ENCODE assay signal across 36 cellular contexts in genomic region chr6:916160-916559, GRCh38.
"Had no signal": no experiment of that assay in that cellular context is flagged by ENCODE, and none has a peak within 500 bp of the region (broad histone marks: within the 10 kb centered on the region; RNA-seq: fewer than 3 reads in every experiment).

No MANE protein-coding gene starts in this region.

- H3K27me3 ChIP-seq: adrenal gland, body of pancreas had no signal

- ATAC-seq: activated CD8-positive, alpha-beta T cell treated with anti-CD3 and anti-CD28 coated beads for 36 hours; activated naive CD4-positive, alpha-beta T cell treated with anti-CD3 and anti-CD28 coated beads, Interleukin-2, amount 50 U/mL, for 72 hours; activated T-cell treated with anti-CD3 and anti-CD28 coated beads, Interleukin-2, amount 50 U/mL, for 4 hours; activated T-cell treated with anti-CD3 and anti-CD28 coated beads, Interleukin-2, amount 50 U/mL, for 72 hours; activated T-helper 17 cell treated with anti-CD3 and anti-CD28 coated beads, Interleukin-2, amount 50 U/mL, for 72 hours; body of pancreas had no signal

- H3K27ac Mint-ChIP-seq: activated B cell treated with CpG ODN at 0.5 μM for 24 hours; activated CD4-positive, alpha-beta memory T cell treated with anti-CD3 and anti-CD28 coated beads for 36 hours; activated CD4-positive, alpha-beta T cell treated with anti-CD3 and anti-CD28 coated beads, Interleukin-2, amount 10 ng/mL, durations not matched to agents 24 days and 14 days; activated CD8-positive, alpha-beta T cell treated with anti-CD3 and anti-CD28 coated beads for 36 hours; activated naive CD4-positive, alpha-beta T cell treated with anti-CD3 and anti-CD28 coated beads for 36 hours; activated naive CD4-positive, alpha-beta T cell treated with anti-CD3 and anti-CD28 coated beads, Interleukin-2, amount 50 U/mL, for 72 hours; activated naive CD8-positive, alpha-beta T cell treated with anti-CD3 and anti-CD28 coated beads for 36 hours; activated T-cell treated with anti-CD3 and anti-CD28 coated beads, Interleukin-2, amount 50 U/mL, for 72 hours; activated T-helper 1 cell treated with anti-CD3 and anti-CD28 coated beads, Interleukin-12 subunit alpha, Interleukin-12 subunit beta, Interleukin-2, Interleukin-4 antibody, amounts not matched to agents 30 ng/mL and 10 ng/mL and 1 ng/mL, durations not matched to agents 14 hours and 24 hours and 36 hours; activated T-helper 17 cell treated with anti-CD3 and anti-CD28 coated beads, Interleukin-2, amount 50 U/mL, for 72 hours; T-helper 1 cell treated with Interleukin-12 subunit alpha and Interleukin-12 subunit beta and Interleukin-4 antibody, amounts not matched to agents 30 μg/mL and 1 μg/mL, for 36 hours; T-helper 2 cell treated with Interferon-gamma antibody and Interleukin-4, amounts not matched to agents 5 μg/mL and 100 μg/mL, for 36 hours had no signal

- H3K4me3 Mint-ChIP-seq: activated B cell treated with CpG ODN at 0.5 μM for 24 hours; activated CD4-positive, alpha-beta memory T cell treated with anti-CD3 and anti-CD28 coated beads for 36 hours; activated CD4-positive, alpha-beta T cell treated with anti-CD3 and anti-CD28 coated beads, Interleukin-2, amount 10 ng/mL, durations not matched to agents 24 days and 14 days; activated CD8-positive, alpha-beta T cell treated with anti-CD3 and anti-CD28 coated beads for 36 hours; activated naive CD4-positive, alpha-beta T cell treated with anti-CD3 and anti-CD28 coated beads for 36 hours; activated naive CD8-positive, alpha-beta T cell treated with anti-CD3 and anti-CD28 coated beads for 36 hours; activated T-cell treated with anti-CD3 and anti-CD28 coated beads, Interleukin-2, amount 50 U/mL, for 4 hours; activated T-cell treated with anti-CD3 and anti-CD28 coated beads, Interleukin-2, amount 50 U/mL, for 72 hours; activated T-helper 1 cell treated with anti-CD3 and anti-CD28 coated beads, Interleukin-12 subunit alpha, Interleukin-12 subunit beta, Interleukin-2, Interleukin-4 antibody, amounts not matched to agents 30 ng/mL and 10 ng/mL and 1 ng/mL, durations not matched to agents 14 hours and 24 hours and 36 hours; activated T-helper 17 cell treated with anti-CD3 and anti-CD28 coated beads, Interleukin-2, amount 50 U/mL, for 72 hours; T-helper 1 cell treated with Interleukin-12 subunit alpha and Interleukin-12 subunit beta and Interleukin-4 antibody, amounts not matched to agents 30 μg/mL and 1 μg/mL, for 36 hours; T-helper 2 cell treated with Interferon-gamma antibody and Interleukin-4, amounts not matched to agents 5 μg/mL and 100 μg/mL, for 36 hours had no signal

- H3K36me3 Mint-ChIP-seq: activated CD4-positive, alpha-beta memory T cell treated with anti-CD3 and anti-CD28 coated beads for 36 hours; activated naive CD8-positive, alpha-beta T cell treated with anti-CD3 and anti-CD28 coated beads for 36 hours had no signal

- H3K9me3 ChIP-seq: adrenal gland had no signal

- H3K4me1 ChIP-seq: adrenal gland, body of pancreas, breast epithelium had no signal

- H3K27ac ChIP-seq: adrenal gland, body of pancreas, brain microvascular endothelial cell, breast epithelium, VCaP had no signal

- H3K4me3 ChIP-seq: adrenal gland, body of pancreas, breast epithelium had no signal

- FAIRE-seq: astrocyte, TTC549 had no signal

- H3K4me1 Mint-ChIP-seq: activated B cell treated with CpG ODN at 0.5 μM for 24 hours; activated CD4-positive, alpha-beta T cell treated with anti-CD3 and anti-CD28 coated beads, Interleukin-2, amount 10 ng/mL, durations not matched to agents 24 days and 14 days; activated naive CD8-positive, alpha-beta T cell treated with anti-CD3 and anti-CD28 coated beads for 36 hours; activated T-helper 17 cell treated with anti-CD3 and anti-CD28 coated beads, Interleukin-2, amount 50 U/mL, for 72 hours had no signal

- H3K9me3 Mint-ChIP-seq: activated CD4-positive, alpha-beta T cell treated with anti-CD3 and anti-CD28 coated beads, Interleukin-2, amount 10 ng/mL, durations not matched to agents 24 days and 14 days had no signal

- H3K36me3 ChIP-seq: adrenal gland, brain microvascular endothelial cell, breast epithelium had no signal

- DNase-seq: activated B cell treated with CpG ODN at 0.5 μM for 24 hours; activated CD4-positive, alpha-beta memory T cell treated with anti-CD3 and anti-CD28 coated beads for 36 hours; activated CD4-positive, alpha-beta T cell treated with anti-CD3 and anti-CD28 coated beads for 4 hours; activated CD4-positive, alpha-beta T cell treated with anti-CD3 and anti-CD28 coated beads, Interleukin-2, amount 10 ng/mL, durations not matched to agents 24 days and 14 days; activated CD4-positive, alpha-beta T cell treated with anti-CD3 and anti-CD28 coated beads, Interleukin-2, amount 50 U/mL, for 1 hour; activated CD4-positive, alpha-beta T cell treated with anti-CD3 and anti-CD28 coated beads, Interleukin-2, amount 50 U/mL, for 4 hours; activated CD4-positive, CD25-positive, alpha-beta regulatory T cell treated with anti-CD3 and anti-CD28 coated beads, Interleukin-2, amount 50 U/mL, for 72 hours; activated CD8-positive, alpha-beta T cell treated with anti-CD3 and anti-CD28 coated beads for 36 hours; activated effector memory CD4-positive, alpha-beta T cell treated with anti-CD3 and anti-CD28 coated beads, Interleukin-2, amount 50 U/mL, for 16 hours; activated gamma-delta T cell treated with Interleukin-2 at 50 U/mL for 16 hours; activated naive CD4-positive, alpha-beta T cell; activated naive CD4-positive, alpha-beta T cell treated with anti-CD3 and anti-CD28 coated beads for 36 hours; activated naive CD4-positive, alpha-beta T cell treated with anti-CD3 and anti-CD28 coated beads, Interleukin-2, amount 50 U/mL, for 16 hours; activated naive CD8-positive, alpha-beta T cell treated with anti-CD3 and anti-CD28 coated beads for 36 hours; activated T-cell treated with anti-CD3 and anti-CD28 coated beads for 4 hours; activated T-cell treated with anti-CD3 and anti-CD28 coated beads, Interleukin-2, amount 50 U/mL, for 1 hour; activated T-cell treated with anti-CD3 and anti-CD28 coated beads, Interleukin-2, amount 50 U/mL, for 4 hours; activated T-cell treated with anti-CD3 and anti-CD28 coated beads, Interleukin-2, amount 50 U/mL, for 72 hours; adrenal gland; amniotic stem cell; aorta; body of pancreas; brain microvascular endothelial cell; central memory CD4-positive, alpha-beta T cell; T-helper 1 cell; T-helper 2 cell; T-helper 9 cell had no signal
